Comparison of ENCODE assay signal across 23 cellular contexts in genomic region chr3:56902468-56903159, GRCh38.
A peak's percentile ranks its signal among the peaks of the same experiment; 100 is the strongest.
DNase-seq lines count a peak whose midpoint lies in the region; ATAC-seq and TF ChIP-seq lines count a peak whose summit lies in the region.
"Had no signal": no experiment of that assay in that cellular context is flagged by ENCODE, and none has a peak within 500 bp of the region (broad histone marks: within the 10 kb centered on the region; RNA-seq: fewer than 3 reads in every experiment).

No MANE protein-coding gene starts in this region.

- peaks cover 7% of the 10 kb centered on the region for H3K36me3 Mint-ChIP-seq in activated naive CD8-positive, alpha-beta T cell
- peaks cover 28% of the 10 kb centered on the region for H3K36me3 Mint-ChIP-seq in activated naive CD8-positive, alpha-beta T cell treated with anti-CD3 and anti-CD28 coated beads for 36 hours
- no peaks in the 10 kb centered on the region for H3K36me3 Mint-ChIP-seq in brain

- H3K9me3 Mint-ChIP-seq in activated naive CD8-positive, alpha-beta T cell (ENCODE audit: low read depth): no peaks in the 10 kb centered on the region
- no peaks in the 10 kb centered on the region for H3K9me3 Mint-ChIP-seq in activated naive CD8-positive, alpha-beta T cell treated with anti-CD3 and anti-CD28 coated beads for 36 hours
- H3K9me3 Mint-ChIP-seq in brain: peaks cover 0 to 5% (median 0%) of the 10 kb centered on the region in 5 experiments
- H3K9me3 Mint-ChIP-seq: activated B cell treated with CpG ODN at 0.5 μM for 24 hours; activated naive CD4-positive, alpha-beta T cell treated with anti-CD3 and anti-CD28 coated beads, Interleukin-2, amount 50 U/mL, for 72 hours had no signal

- peak overlapping the region; percentile 70 for H3K27ac Mint-ChIP-seq in activated naive CD8-positive, alpha-beta T cell
- no peak overlapping the region for H3K27ac Mint-ChIP-seq in activated naive CD8-positive, alpha-beta T cell treated with anti-CD3 and anti-CD28 coated beads for 36 hours
- peak overlapping the region in 4 of 5 experiments; percentile 6 to 57 (median 18) for H3K27ac Mint-ChIP-seq in brain
- H3K27ac Mint-ChIP-seq: activated B cell treated with CpG ODN at 0.5 μM for 24 hours, progenitor cell of endocrine pancreas had no signal

- TF ChIP-seq CTCF in brain (conservative IDR thresholded peaks at IDR 0.05): no peak
- no peak for TF ChIP-seq CTCF in omental fat pad (IDR thresholded peaks at IDR 0.05)

- ATAC-seq in HG02759 (IDR thresholded peaks at IDR 0.05; ENCODE audit: unreplicated experiment) (peak; percentile 47), omental fat pad (ENCODE audit: low FRiP score) (no peak), GM18858 (IDR thresholded peaks at IDR 0.05; ENCODE audit: unreplicated experiment) (no peak)
- ATAC-seq: lower lobe of right lung, mucosa of descending colon, Right ventricle myocardium inferior had no signal

- H3K27ac ChIP-seq in caudate nucleus (ENCODE audit: low read depth, low read length): no peak overlapping the region
- H3K27ac ChIP-seq: BLaER1, epithelial cell of prostate, lower lobe of right lung had no signal

- peaks cover 59% of the 10 kb centered on the region for H3K4me1 Mint-ChIP-seq in activated naive CD8-positive, alpha-beta T cell (ENCODE audit: low read depth)
- peaks cover 52% of the 10 kb centered on the region for H3K4me1 Mint-ChIP-seq in activated naive CD8-positive, alpha-beta T cell treated with anti-CD3 and anti-CD28 coated beads for 36 hours
- peaks cover 19% of the 10 kb centered on the region for H3K4me1 Mint-ChIP-seq in brain

- DNase-seq in activated naive CD8-positive, alpha-beta T cell treated with anti-CD3 and anti-CD28 coated beads for 36 hours: no peak
- DNase-seq in caudate nucleus (lab: John Stamatoyannopoulos, UW) (no peak), omental fat pad (ENCODE audit: low spot score) (no peak), mucosa of gallbladder (ENCODE audit: low spot score) (no peak)
- DNase-seq: ACHN; activated B cell treated with CpG ODN at 0.5 μM for 24 hours; activated CD8-positive, alpha-beta memory T cell treated with anti-CD3 and anti-CD28 coated beads for 24 hours; lower lobe of right lung; mucosa of descending colon; NCI-H1436 treated with DMSO at 0.1 percent for 48 hours; NCI-H2107; NCI-H446; substantia nigra; T-helper 9 cell had no signal

- no peaks in the 10 kb centered on the region for H3K27me3 Mint-ChIP-seq in activated naive CD8-positive, alpha-beta T cell
- H3K27me3 Mint-ChIP-seq in activated naive CD8-positive, alpha-beta T cell treated with anti-CD3 and anti-CD28 coated beads for 36 hours: no peaks in the 10 kb centered on the region
- no peaks in the 10 kb centered on the region for H3K27me3 Mint-ChIP-seq in brain
- H3K27me3 Mint-ChIP-seq: activated B cell treated with CpG ODN at 0.5 μM for 24 hours, progenitor cell of endocrine pancreas had no signal

- H3K4me3 Mint-ChIP-seq in activated naive CD8-positive, alpha-beta T cell: no peak overlapping the region
- no peak overlapping the region for H3K4me3 Mint-ChIP-seq in activated naive CD8-positive, alpha-beta T cell treated with anti-CD3 and anti-CD28 coated beads for 36 hours
- no peak overlapping the region for H3K4me3 Mint-ChIP-seq in brain
- H3K4me3 Mint-ChIP-seq: activated B cell treated with CpG ODN at 0.5 μM for 24 hours had no signal
